Comparison of ENCODE assay signal across 26 cellular contexts in genomic region chr4:31239886-31240285, GRCh38.
"Had no signal": no experiment of that assay in that cellular context is flagged by ENCODE, and none has a peak within 500 bp of the region (broad histone marks: within the 10 kb centered on the region; RNA-seq: fewer than 3 reads in every experiment).

No MANE protein-coding gene starts in this region.

- H2AFZ ChIP-seq: hepatocyte had no signal

- H3K9me3 Mint-ChIP-seq: type B pancreatic cell had no signal

- H3K36me3 ChIP-seq: left ventricle myocardium inferior, pancreas, prostate gland, sigmoid colon, spleen, tibial nerve, vagina had no signal

- H3K4me1 ChIP-seq: pancreas, prostate gland, spleen, tibial nerve, vagina had no signal

- H3K4me1 Mint-ChIP-seq: naive B cell; natural killer cell; stimulated activated memory B cell treated with anti-CD40 and anti-IgM and Interleukin-4, amounts not matched to agents 10 μg/mL and 1 μg/mL and 100 μg/mL, for 72 hours; stimulated activated naive CD8-positive, alpha-beta T cell treated with anti-CD3 and anti-CD28 coated beads, Interleukin-15, amount 100 ng/mL, for 72 hours had no signal

- ATAC-seq: natural killer cell; pancreas; right cardiac atrium; stimulated activated memory B cell treated with anti-CD40 and anti-IgM and Interleukin-4, amounts not matched to agents 10 μg/mL and 1 μg/mL and 100 μg/mL, for 72 hours; stimulated activated naive CD8-positive, alpha-beta T cell treated with anti-CD3 and anti-CD28 coated beads, Interleukin-15, amount 100 ng/mL, for 72 hours had no signal

- H3K27me3 ChIP-seq: hepatocyte, pancreas, sigmoid colon, spleen, tibial nerve, vagina had no signal

- H3K4me3 Mint-ChIP-seq: mesothelial cell of epicardium; naive B cell; natural killer cell; stimulated activated memory B cell treated with anti-CD40 and anti-IgM and Interleukin-4, amounts not matched to agents 10 μg/mL and 1 μg/mL and 100 μg/mL, for 72 hours; stimulated activated naive CD8-positive, alpha-beta T cell treated with anti-CD3 and anti-CD28 coated beads, Interleukin-15, amount 100 ng/mL, for 72 hours; type B pancreatic cell had no signal

- H3K4me3 ChIP-seq: hepatocyte, left ventricle myocardium inferior, lung, pancreas, prostate gland, sigmoid colon, spleen, tibial nerve, vagina had no signal

- H3K27ac Mint-ChIP-seq: mesothelial cell of epicardium; naive B cell; natural killer cell; stimulated activated memory B cell treated with anti-CD40 and anti-IgM and Interleukin-4, amounts not matched to agents 10 μg/mL and 1 μg/mL and 100 μg/mL, for 72 hours; stimulated activated naive CD8-positive, alpha-beta T cell treated with anti-CD3 and anti-CD28 coated beads, Interleukin-15, amount 100 ng/mL, for 72 hours; type B pancreatic cell had no signal

- DNase-seq: islet precursor cell; left ventricle myocardium inferior; mesendoderm; naive B cell; natural killer cell; pancreas; posterior cingulate gyrus; retina; right cardiac atrium; sigmoid colon; small intestine; spleen; stimulated activated CD4-positive, alpha-beta T cell treated with anti-CD3 and anti-CD28 coated beads, Interleukin-2, amount 100 ng/mL, for 48 hours; stimulated activated CD4-positive, alpha-beta T cell treated with anti-CD3 and anti-CD28 coated beads, Interleukin-4, amount 100 ng/mL, for 4 hours; stimulated activated CD8-positive, alpha-beta memory T cell treated with anti-CD3 and anti-CD28 coated beads, Interleukin-4, amount 100 ng/mL, for 48 hours; stimulated activated naive CD4-positive, alpha-beta T cell treated with Interleukin-2 at 50 U/mL for 16 hours; stimulated activated naive CD8-positive, alpha-beta T cell treated with anti-CD3 and anti-CD28 coated beads, Interleukin-15, amount 100 ng/mL, for 72 hours; substantia nigra had no signal

- H3K79me2 ChIP-seq: hepatocyte had no signal

- H3K36me3 Mint-ChIP-seq: naive B cell; stimulated activated memory B cell treated with anti-CD40 and anti-IgM and Interleukin-4, amounts not matched to agents 10 μg/mL and 1 μg/mL and 100 μg/mL, for 72 hours; type B pancreatic cell had no signal

- H3K9me3 ChIP-seq: pancreas, prostate gland had no signal

- FAIRE-seq: pancreas had no signal

- H3K27ac ChIP-seq: hepatocyte, left ventricle myocardium inferior, pancreas, prostate gland, sigmoid colon, spleen, tibial nerve, vagina had no signal

- H3K27me3 Mint-ChIP-seq: naive B cell; stimulated activated memory B cell treated with anti-CD40 and anti-IgM and Interleukin-4, amounts not matched to agents 10 μg/mL and 1 μg/mL and 100 μg/mL, for 72 hours; stimulated activated naive CD8-positive, alpha-beta T cell treated with anti-CD3 and anti-CD28 coated beads, Interleukin-15, amount 100 ng/mL, for 72 hours; type B pancreatic cell had no signal

- H3K4me2 ChIP-seq: hepatocyte had no signal
